In genomic region chr2:28782423-28782822, GRCh38 we compare ENCODE assay signal across 21 cellular contexts. TPM values are rescaled to one million over a fixed set of nuclear protein-coding genes. Genes with fewer than 3 reads are reported as not detected.
"Had no signal": no experiment of that assay in that cellular context is flagged by ENCODE, and none has a peak within 500 bp of the region (broad histone marks: within the 10 kb centered on the region; RNA-seq: fewer than 3 reads in every experiment).

No MANE protein-coding gene starts in this region.

- H3K9me3 ChIP-seq: body of pancreas, neutrophil, SK-N-SH, tibial artery, vagina had no signal

- H3K27me3 ChIP-seq: body of pancreas, hepatocyte, neutrophil, tibial artery, vagina had no signal

- H3K4me2 ChIP-seq: hepatocyte, SK-N-SH had no signal

- H3K9ac ChIP-seq: SK-N-SH had no signal

- H2AFZ ChIP-seq: hepatocyte had no signal

- DNase-seq: activated CD4-positive, alpha-beta memory T cell treated with anti-CD3 and anti-CD28 coated beads for 36 hours; activated CD4-positive, CD25-positive, alpha-beta regulatory T cell treated with anti-CD3 and anti-CD28 coated beads, Interleukin-2, amount 50 U/mL, for 72 hours; activated CD8-positive, alpha-beta memory T cell treated with anti-CD3 and anti-CD28 coated beads, Interleukin-2, amount 10 ng/mL, durations not matched to agents 7 days and 5 days; activated effector memory CD4-positive, alpha-beta T cell treated with anti-CD3 and anti-CD28 coated beads, Interleukin-2, amount 50 U/mL, for 16 hours; activated T-cell treated with anti-CD3 and anti-CD28 coated beads, Interleukin-2, amount 50 U/mL, for 1 hour; amygdala; body of pancreas; dermis blood vessel endothelial cell; left ventricle myocardium superior; midbrain; SK-N-SH; stimulated activated CD4-positive, alpha-beta T cell treated with anti-CD3 and anti-CD28 coated beads, Interleukin-2, amount 100 ng/mL, for 48 hours; stimulated activated naive B cell treated with anti-CD40 and anti-IgM and Interleukin-4, amounts not matched to agents 10 μg/mL and 1 μg/mL and 100 μg/mL, for 72 hours; T-helper 1 cell; tibial artery had no signal

- H3K4me3 ChIP-seq: body of pancreas, hepatocyte, tibial artery, vagina had no signal

- H3K27ac ChIP-seq: body of pancreas, hepatocyte, neutrophil, tibial artery, vagina had no signal

- ATAC-seq: activated CD8-positive, alpha-beta memory T cell treated with anti-CD3 and anti-CD28 coated beads, Interleukin-2, amount 10 ng/mL, durations not matched to agents 7 days and 5 days; body of pancreas; left ventricle myocardium superior; stimulated activated naive B cell treated with anti-CD40 and anti-IgM and Interleukin-4, amounts not matched to agents 10 μg/mL and 1 μg/mL and 100 μg/mL, for 72 hours had no signal

- H3K4me1 ChIP-seq: vagina had no signal

RNA-seq across cellular contexts. Expression of gene SPDYA, which starts 28.2 kb away (rescaled TPM):
- total RNA-seq: epithelial cell of proximal tubule, glomerular endothelial cell, kidney epithelial cell had no signal
- polyA plus RNA-seq: SK-N-SH had no signal
